Comparison of ENCODE assay signal across 7 cellular contexts in the genomic region with DNA sequence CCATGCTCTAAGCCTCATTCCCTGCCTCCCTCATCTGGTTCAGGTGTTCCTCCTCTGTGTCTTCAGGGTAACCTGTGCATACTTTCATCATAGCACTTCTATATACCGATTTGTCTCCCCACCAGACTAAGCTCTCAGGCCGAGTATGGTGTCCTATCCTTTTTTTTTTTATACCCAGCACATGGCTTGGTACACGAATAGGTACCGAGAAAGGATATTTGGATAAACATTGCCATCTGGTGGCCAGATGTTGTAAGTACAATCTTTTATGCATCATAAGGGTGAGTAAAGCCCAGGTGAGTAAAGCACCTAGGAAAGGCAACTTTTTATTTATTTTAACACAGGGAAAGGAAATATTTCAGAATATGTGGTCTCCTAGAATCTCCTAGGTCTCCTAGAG.
A peak's percentile ranks its signal among the peaks of the same experiment; 100 is the strongest.
DNase-seq lines count a peak whose midpoint lies in the region; ATAC-seq and TF ChIP-seq lines count a peak whose summit lies in the region.

No MANE protein-coding gene starts in this region.

- DNase-seq in DMS 273 (lab: John Stamatoyannopoulos, UW; ENCODE audit: unreplicated experiment) (peak; percentile 88), HT1080 (ENCODE audit: low read depth) (peak; percentile 48), RPMI7951 (ENCODE audit: low read depth) (peak; percentile 19), chondrocyte (ENCODE audit: low spot score) (no peak), mesendoderm (peak; percentile 65)

- no peaks in the 10 kb centered on the region for H3K79me2 ChIP-seq in mesendoderm (ENCODE audit: control insufficient read depth, insufficient read depth, low read length)

- H3K4me3 ChIP-seq in mesendoderm (ENCODE audit: low read length), result no peak overlapping the region

- no peaks in the 10 kb centered on the region for H3K27me3 Mint-ChIP-seq in chondrocyte (ENCODE audit: low read depth)

- no peak overlapping the region for H4K5ac ChIP-seq in mesendoderm (ENCODE audit: low read length)

- H3K4me3 Mint-ChIP-seq in chondrocyte (ENCODE audit: unreplicated experiment), result no peak overlapping the region

- peak; percentile 85 for TF ChIP-seq CTCF in chondrocyte (IDR thresholded peaks at IDR 0.05)

- H2BK5ac ChIP-seq in mesendoderm (ENCODE audit: low read length), result no peak overlapping the region

- H3K36me3 ChIP-seq in mesendoderm (ENCODE audit: control insufficient read depth, insufficient read depth, low read length), result no peaks in the 10 kb centered on the region

- H2AK5ac ChIP-seq in mesendoderm (ENCODE audit: low read length), result no peak overlapping the region

- peak; percentile 77 for ATAC-seq in GM18868 (IDR thresholded peaks at IDR 0.05; ENCODE audit: unreplicated experiment)
- ATAC-seq in HG02763 (IDR thresholded peaks at IDR 0.05; ENCODE audit: unreplicated experiment), result no peak

- no peak overlapping the region for H2BK120ac ChIP-seq in mesendoderm (ENCODE audit: low read depth, low read length)

- no peaks in the 10 kb centered on the region for H3K79me1 ChIP-seq in mesendoderm (ENCODE audit: low read length)

- H2BK15ac ChIP-seq in mesendoderm (replicated peaks; ENCODE audit: low read depth), result no peak overlapping the region

- H3K36me3 Mint-ChIP-seq in chondrocyte (ENCODE audit: low read depth), result peaks cover 9% of the 10 kb centered on the region

- H3K18ac ChIP-seq in mesendoderm (ENCODE audit: low read length), result no peak overlapping the region

- WGBS in mesendoderm (ENCODE audit: extremely low coverage, insufficient coverage, low lambda C conversion rate), result no CpG with 5 or more reads among the region's 4 CpGs

- H3K4me2 ChIP-seq in mesendoderm (ENCODE audit: low read length), result no peak overlapping the region

- H4K8ac ChIP-seq in mesendoderm (ENCODE audit: low read depth, low read length), result no peak overlapping the region

- no peak overlapping the region for H3K4ac ChIP-seq in mesendoderm (ENCODE audit: low read depth, low read length)

- H3K56ac ChIP-seq in mesendoderm (ENCODE audit: low read length), result no peak overlapping the region

- H3K4me1 Mint-ChIP-seq in chondrocyte (ENCODE audit: low read depth), result no peaks in the 10 kb centered on the region

- H3K27me3 ChIP-seq in mesendoderm (ENCODE audit: insufficient read depth, low read length, poor library complexity), result no peaks in the 10 kb centered on the region

- no peak overlapping the region for H3K9ac ChIP-seq in mesendoderm (ENCODE audit: low read length)

- H3K23ac ChIP-seq in mesendoderm (ENCODE audit: low read length), result no peak overlapping the region

- no peaks in the 10 kb centered on the region for H3K4me1 ChIP-seq in mesendoderm (ENCODE audit: control insufficient read depth, low read depth, low read length)

- no peak overlapping the region for H3K27ac Mint-ChIP-seq in chondrocyte (ENCODE audit: unreplicated experiment)

- no peak overlapping the region for H3K27ac ChIP-seq in mesendoderm (ENCODE audit: low read depth, low read length)

- peaks cover 11% of the 10 kb centered on the region for H3K9me3 Mint-ChIP-seq in chondrocyte (ENCODE audit: low read depth)
